ENCODE assay signal across 19 cellular contexts in genomic region chr2:71640459-71640858, GRCh38.
A peak's percentile ranks its signal among the peaks of the same experiment; 100 is the strongest.
DNase-seq lines count a peak whose midpoint lies in the region; ATAC-seq and TF ChIP-seq lines count a peak whose summit lies in the region.
"Had no signal": no experiment of that assay in that cellular context is flagged by ENCODE, and none has a peak within 500 bp of the region (broad histone marks: within the 10 kb centered on the region; RNA-seq: fewer than 3 reads in every experiment).

No MANE protein-coding gene starts in this region.

- intact Hi-C loops in psoas muscle (cut with DNase I): no loop called here

- DNase-seq in G401 (ENCODE audit: low spot score) (peak; percentile 19), NCI-H446 treated with DMSO at 0.1 percent for 48 hours (lab: John Stamatoyannopoulos, UW) (peak; percentile 40), WERI-Rb-1 (peak; percentile 70), psoas muscle (no peak), mucosa of gallbladder (ENCODE audit: low spot score) (no peak), NCI-H510A treated with DMSO at 0.1 percent for 48 hours (lab: John Stamatoyannopoulos, UW) (no peak)
- DNase-seq: KG1; NCI-H1105; NCI-H146; NCI-H2081; NCI-H2171; NCI-H345; NK-92 treated with Interleukin-12 subunit alpha and Interleukin-12 subunit beta, amount 100 ng/mL, for 24 hours had no signal

- WGBS in psoas muscle, 3 donors: 34 to 54% (median 37%) methylated on average over 5 of the region's 5 CpGs

- TF ChIP-seq CTCF in WERI-Rb-1 (IDR thresholded peaks at IDR 0.05; ENCODE audit: low read depth, low read length) (no peak), psoas muscle (IDR thresholded peaks at IDR 0.05) (no peak)

- ATAC-seq in psoas muscle (peak; percentile 71 to 89 (median 86)), GM19351 (IDR thresholded peaks at IDR 0.05; ENCODE audit: unreplicated experiment) (no peak), GM21423 (IDR thresholded peaks at IDR 0.05; ENCODE audit: unreplicated experiment) (no peak)
- ATAC-seq: A549, HCT116, Panc1 had no signal

- H3K4me3 ChIP-seq in WERI-Rb-1 (ENCODE audit: low read depth, low read length): no peak overlapping the region
- no peak overlapping the region for H3K4me3 ChIP-seq in psoas muscle
- H3K4me3 ChIP-seq: A549, SJSA1 had no signal

- H3K9me3 ChIP-seq in WERI-Rb-1 (ENCODE audit: severe bottlenecking): no peaks in the 10 kb centered on the region
- no peaks in the 10 kb centered on the region for H3K9me3 ChIP-seq in psoas muscle
- H3K9me3 ChIP-seq: A549, SJSA1 had no signal

- peaks cover 19% of the 10 kb centered on the region for H3K4me1 ChIP-seq in psoas muscle
- H3K4me1 ChIP-seq: A549, SJSA1 had no signal

- H3K27ac ChIP-seq in WERI-Rb-1 (no peak overlapping the region), psoas muscle (peak overlapping the region; percentile 24)
- H3K27ac ChIP-seq: A549, SJSA1 had no signal

- in situ Hi-C loops in G401 (cut with HindIII; ENCODE audit: low sequenced_read_pairs): no loop called here

- H3K27me3 ChIP-seq in WERI-Rb-1 (ENCODE audit: insufficient read depth, low read depth, severe bottlenecking) (no peaks in the 10 kb centered on the region), psoas muscle (ENCODE audit: insufficient read depth in 3 of 3, low read length in 2 of 3) (no peaks in the 10 kb centered on the region)
- H3K27me3 ChIP-seq: SJSA1 had no signal

- H3K36me3 ChIP-seq in WERI-Rb-1 (no peaks in the 10 kb centered on the region), psoas muscle (ENCODE audit: insufficient read depth in 1 of 2, low read depth in 1 of 2) (peaks cover 0 to 19% of the 10 kb centered on the region in 2 donors)
- H3K36me3 ChIP-seq: SJSA1 had no signal

Comparison
In these comparisons a context has a peak if more than half of its experiments do, and no peak if none do; other contexts are left out.
1. DNase-seq: peak in G401 (single experiment), NCI-H446 treated with DMSO at 0.1 percent for 48 hours (single experiment) and WERI-Rb-1 (single experiment); none in psoas muscle (0 of 2), mucosa of gallbladder (single experiment) and NCI-H510A treated with DMSO at 0.1 percent for 48 hours (single experiment).
2. ATAC-seq: peak in psoas muscle (4 of 4); none in GM19351 (single experiment) and GM21423 (single experiment).